ENCODE assay signal across 8 cellular contexts in the genomic region with DNA sequence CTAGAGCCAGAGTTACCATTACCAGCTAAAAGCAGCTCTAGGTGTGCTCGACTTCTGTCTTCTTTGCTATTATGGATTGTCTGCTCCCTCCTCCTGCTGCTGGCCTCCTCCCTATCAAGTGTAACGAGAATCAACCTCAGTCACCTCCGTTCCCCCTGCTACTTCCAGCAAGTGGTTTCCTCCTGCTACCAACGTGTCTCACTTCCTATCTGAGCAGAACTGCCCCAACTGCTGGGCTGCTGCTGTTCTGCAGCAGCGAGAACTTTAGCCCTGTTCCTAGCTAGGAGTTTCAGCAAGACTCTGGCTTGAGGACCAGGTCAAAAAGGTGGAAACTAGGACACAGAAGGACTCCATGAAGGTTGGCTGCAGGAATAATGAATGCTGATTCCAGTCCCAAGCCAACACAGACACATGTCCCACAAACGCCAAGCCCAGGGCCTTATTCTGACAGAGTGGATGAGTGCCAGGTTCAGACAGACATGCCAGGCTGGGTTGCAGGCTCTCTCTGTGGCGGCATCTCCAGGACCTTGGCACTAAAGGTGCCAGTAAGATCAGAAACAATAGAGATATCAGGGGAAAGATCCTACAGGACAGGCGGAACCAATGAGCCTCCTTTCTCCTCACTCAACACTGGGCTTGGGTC. TPM values are rescaled to one million over a fixed set of nuclear protein-coding genes. Genes with fewer than 3 reads are reported as not detected.
DNase-seq lines count a peak whose midpoint lies in the region; ATAC-seq and TF ChIP-seq lines count a peak whose summit lies in the region.

No MANE protein-coding gene starts in this region.

- no peaks in the 10 kb centered on the region for H3F3A ChIP-seq in OCI-LY1 (ENCODE audit: insufficient read depth, low read length)

- no peaks in the 10 kb centered on the region for H3K9me2 ChIP-seq in OCI-LY1 (ENCODE audit: low read depth, low read length)

- 0 out of 2 replicates have a peak, but pooled peaks cover 8% of the 10 kb centered on the region for H3K79me2 ChIP-seq in OCI-LY1 (ENCODE audit: insufficient read depth, low read length)

- CTCF ChIA-PET in Caco-2 (lab: Charles Lee): no interaction called here

- H3K27me3 ChIP-seq in Caco-2 (replicated peaks; ENCODE audit: control insufficient read depth, insufficient read depth, low read length) (no peaks in the 10 kb centered on the region), OCI-LY1 (ENCODE audit: insufficient read depth, low read length) (no peaks in the 10 kb centered on the region), colonic mucosa (no peaks in the 10 kb centered on the region)

- TF ChIP-seq CTCF in Caco-2 (IDR thresholded peaks at IDR 0.05; ENCODE audit: insufficient read depth in 1 of 2, low read depth in 1 of 2, low read length in 1 of 2, severe bottlenecking in 1 of 2, unreplicated experiment in 1 of 2) (no peak), OCI-LY1 (IDR thresholded peaks at IDR 0.05; ENCODE audit: low read length) (peak; percentile 32; the same call in 1 of the 2 replicates), colonic mucosa (IDR thresholded peaks at IDR 0.05) (no peak)

- BruUV-seq in Caco-2 (replicated peaks; lab: Mats Ljungman, UMichigan): no TSS peak

- POLR2A ChIA-PET in Caco-2 (lab: Charles Lee): no interaction called here

- peak overlapping the region; percentile 10; the same call in 1 of the 2 replicates for H3K9ac ChIP-seq in OCI-LY1 (ENCODE audit: low read length)
- H3K9ac ChIP-seq in colonic mucosa (ENCODE audit: low read depth in 2 of 2, low read length in 2 of 2): peak overlapping the region; percentile 16 to 21

- no peaks in the 10 kb centered on the region for H3K9me3 Mint-ChIP-seq in Caco-2 (ENCODE audit: unreplicated experiment)
- H3K9me3 Mint-ChIP-seq in stimulated activated memory B cell treated with anti-CD40 and anti-IgM and Interleukin-4, amounts not matched to agents 10 μg/mL and 1 μg/mL and 100 μg/mL, for 72 hours: no peaks in the 10 kb centered on the region

- peak overlapping the region; percentile 31 for H3K4me2 ChIP-seq in OCI-LY1 (ENCODE audit: low read length)

- peak overlapping the region; percentile 36 for H3K27ac Mint-ChIP-seq in Caco-2 (ENCODE audit: unreplicated experiment)
- peak overlapping the region; percentile 50 for H3K27ac Mint-ChIP-seq in stimulated activated memory B cell treated with anti-CD40 and anti-IgM and Interleukin-4, amounts not matched to agents 10 μg/mL and 1 μg/mL and 100 μg/mL, for 72 hours

- H3K9me3 ChIP-seq in Caco-2 (no peaks in the 10 kb centered on the region), OCI-LY1 (ENCODE audit: low read length) (no peaks in the 10 kb centered on the region), colonic mucosa (no peaks in the 10 kb centered on the region)

- no peaks in the 10 kb centered on the region for H3K27me3 Mint-ChIP-seq in Caco-2 (ENCODE audit: insufficient read depth, unreplicated experiment)
- H3K27me3 Mint-ChIP-seq in stimulated activated memory B cell treated with anti-CD40 and anti-IgM and Interleukin-4, amounts not matched to agents 10 μg/mL and 1 μg/mL and 100 μg/mL, for 72 hours: no peaks in the 10 kb centered on the region

- H3K4me1 ChIP-seq in Caco-2 (peaks cover 24% of the 10 kb centered on the region), OCI-LY1 (ENCODE audit: insufficient read depth, low read length, severe bottlenecking) (peaks cover 74% of the 10 kb centered on the region), colonic mucosa (peaks cover 16% of the 10 kb centered on the region)

- no peaks in the 10 kb centered on the region for H4K20me1 ChIP-seq in OCI-LY1 (ENCODE audit: insufficient read depth, low read length)

- H3K27ac ChIP-seq in OCI-LY1 (ENCODE audit: low read depth, low read length, poor library complexity, severe bottlenecking) (peak overlapping the region; percentile 72), colonic mucosa (no peak overlapping the region)

- DNase-seq in Caco-2 (no peak), colonic mucosa (no peak), NCI-H345 treated with DMSO at 0.1 percent for 48 hours (lab: John Stamatoyannopoulos, UW; ENCODE audit: unreplicated experiment) (no peak), DMS53 (lab: John Stamatoyannopoulos, UW) (no peak), D341Med (ENCODE audit: low spot score) (no peak)

- no peak overlapping the region for H2AFZ ChIP-seq in OCI-LY1 (ENCODE audit: low read length)

- H3K4me3 ChIP-seq in Caco-2 (ENCODE audit: low read depth, low read length) (no peak overlapping the region), OCI-LY1 (ENCODE audit: low read depth, low read length, poor library complexity, severe bottlenecking) (no peak overlapping the region), colonic mucosa (no peak overlapping the region)

- no peak overlapping the region for H3K4me3 Mint-ChIP-seq in Caco-2 (ENCODE audit: unreplicated experiment)
- no peak overlapping the region for H3K4me3 Mint-ChIP-seq in stimulated activated memory B cell treated with anti-CD40 and anti-IgM and Interleukin-4, amounts not matched to agents 10 μg/mL and 1 μg/mL and 100 μg/mL, for 72 hours

- H3K36me3 ChIP-seq in Caco-2 (ENCODE audit: control insufficient read depth, insufficient read depth, low read length) (peaks cover 3% of the 10 kb centered on the region; the same call in 1 of the 2 replicates), OCI-LY1 (ENCODE audit: insufficient read depth, low read length) (peaks cover 33% of the 10 kb centered on the region; the same call in 1 of the 2 replicates), colonic mucosa (no peaks in the 10 kb centered on the region)

- H3K4me1 Mint-ChIP-seq in Caco-2 (ENCODE audit: low read depth, unreplicated experiment): peaks cover 15% of the 10 kb centered on the region
- peaks cover 59% of the 10 kb centered on the region for H3K4me1 Mint-ChIP-seq in stimulated activated memory B cell treated with anti-CD40 and anti-IgM and Interleukin-4, amounts not matched to agents 10 μg/mL and 1 μg/mL and 100 μg/mL, for 72 hours

- intact Hi-C loops in Caco-2 (cut with micrococcal nuclease; ENCODE audit: unreplicated experiment): loop anchor here (1.0 kb wide), 1 partner anchor 36 kb away; no protein-coding TSS in a partner anchor
- intact Hi-C loops in colonic mucosa (cut with DNase I): no loop called here

- peaks cover 16% of the 10 kb centered on the region for H3K36me3 Mint-ChIP-seq in Caco-2 (ENCODE audit: insufficient read depth, unreplicated experiment)
- peaks cover 36% of the 10 kb centered on the region for H3K36me3 Mint-ChIP-seq in stimulated activated memory B cell treated with anti-CD40 and anti-IgM and Interleukin-4, amounts not matched to agents 10 μg/mL and 1 μg/mL and 100 μg/mL, for 72 hours

- ATAC-seq in GM21576 (IDR thresholded peaks at IDR 0.05; ENCODE audit: unreplicated experiment): peak; percentile 55
- peak; percentile 85 for ATAC-seq in stimulated activated memory B cell treated with anti-CD40 and anti-IgM and Interleukin-4, amounts not matched to agents 10 μg/mL and 1 μg/mL and 100 μg/mL, for 72 hours

RNA-seq across cellular contexts. Expression of gene CD34, which starts 46.9 kb away (rescaled TPM):
- total RNA-seq in Caco-2 (2022): not detected in 2 replicates
- 1 to 10 TPM; 3.1 to 8.4 TPM for total RNA-seq in colonic mucosa
